1 cellular context compared by ENCODE assay signal in genomic region chr1:177451191-177451590, GRCh38.
TF ChIP-seq lines count a peak whose summit lies in the region.

No MANE protein-coding gene starts in this region.

TF ChIP-seq in GM12878, 131 proteins besides CTCF, POLR2A, EP300 and RAD21 (continued from another document):
- TF ChIP-seq HSF1 (IDR thresholded peaks at IDR 0.05; ENCODE audit: low read depth, low read length) (no peak), TCF7 (IDR thresholded peaks at IDR 0.05; ENCODE audit: borderline replicate concordance) (no peak), IRF4 (IDR thresholded peaks at IDR 0.05; ENCODE audit: low read depth, low read length) (no peak), BCL11A (IDR thresholded peaks at IDR 0.05; ENCODE audit: low read depth, low read length) (no peak), YBX1 (IDR thresholded peaks at IDR 0.05) (no peak), ZNF384 (IDR thresholded peaks at IDR 0.05; ENCODE audit: borderline replicate concordance, low read depth, low read length) (no peak), RBBP5 (conservative IDR thresholded peaks at IDR 0.05) (no peak), RUNX3 (IDR thresholded peaks at IDR 0.05; ENCODE audit: low read length) (no peak), JUNB (IDR thresholded peaks at IDR 0.05) (no peak), ZBTB33 (IDR thresholded peaks at IDR 0.05) (no peak), E4F1 (IDR thresholded peaks at IDR 0.05; ENCODE audit: borderline replicate concordance, partially characterized antibody) (no peak)
